19 cellular contexts compared by ENCODE assay signal in genomic region chr20:48736636-48737035, GRCh38.
DNase-seq lines count a peak whose midpoint lies in the region; ATAC-seq, FAIRE-seq and TF ChIP-seq lines count a peak whose summit lies in the region.
"Had no signal": no experiment of that assay in that cellular context is flagged by ENCODE, and none has a peak within 500 bp of the region (broad histone marks: within the 10 kb centered on the region; RNA-seq: fewer than 3 reads in every experiment).

No MANE protein-coding gene starts in this region.

- H3K9me3 ChIP-seq in kidney (ENCODE audit: control insufficient read depth in 1 of 2, low read length in 2 of 2): no peaks in the 10 kb centered on the region
- H3K9me3 ChIP-seq: MG63 had no signal

- CTCF ChIA-PET in activated CD8-positive, alpha-beta T cell treated with anti-CD3 and anti-CD28 coated beads for 36 hours (lab: Charles Lee): no interaction called here

- no peak for TF ChIP-seq CTCF in activated CD8-positive, alpha-beta T cell treated with anti-CD3 and anti-CD28 coated beads for 36 hours (IDR thresholded peaks at IDR 0.05)
- no peak for TF ChIP-seq CTCF in kidney (IDR thresholded peaks at IDR 0.05; ENCODE audit: borderline replicate concordance, extremely low read depth, insufficient read depth)

- H3K27me3 Mint-ChIP-seq in activated naive CD8-positive, alpha-beta T cell: no peaks in the 10 kb centered on the region
- no peaks in the 10 kb centered on the region for H3K27me3 Mint-ChIP-seq in activated naive CD8-positive, alpha-beta T cell treated with anti-CD3 and anti-CD28 coated beads, Interleukin-2, amount 50 U/mL, for 24 hours
- no peaks in the 10 kb centered on the region for H3K27me3 Mint-ChIP-seq in activated CD8-positive, alpha-beta T cell treated with anti-CD3 and anti-CD28 coated beads for 36 hours
- H3K27me3 Mint-ChIP-seq: CD4-positive, alpha-beta T cell had no signal

- no peaks in the 10 kb centered on the region for H3K36me3 ChIP-seq in kidney (ENCODE audit: control insufficient read depth in 1 of 2, insufficient read depth in 2 of 2, low read length in 2 of 2)
- H3K36me3 ChIP-seq: MG63 had no signal

- DNase-seq in activated naive CD8-positive, alpha-beta T cell treated with anti-CD3 and anti-CD28 coated beads, Interleukin-2, amount 50 U/mL, for 24 hours: no peak
- DNase-seq in activated CD8-positive, alpha-beta T cell treated with anti-CD3 and anti-CD28 coated beads for 36 hours: no peak
- peak; percentile 15 for DNase-seq in kidney
- DNase-seq in NCI-H748 treated with DMSO at 0.1 percent for 48 hours (lab: John Stamatoyannopoulos, UW): no peak
- DNase-seq in NCI-H1048 (lab: John Stamatoyannopoulos, UW): no peak
- DNase-seq in occipital lobe (lab: John Stamatoyannopoulos, UW): no peak
- DNase-seq in NCI-H1105 (lab: John Stamatoyannopoulos, UW): no peak
- DNase-seq: activated CD4-positive, alpha-beta T cell treated with anti-CD3 and anti-CD28 coated beads, Interleukin-2, amount 50 U/mL, for 1 hour; activated T-cell treated with anti-CD3 and anti-CD28 coated beads, Interleukin-2, amount 50 U/mL, for 4 hours; CD4-positive, alpha-beta T cell; GOT3; MG63; NCI-H69; OCI-M1; Right ventricle myocardium superior; stimulated activated CD4-positive, alpha-beta T cell treated with anti-CD3 and anti-CD28 coated beads, Interleukin-4, amount 100 ng/mL, for 1 hour; SW 1271 had no signal

- no peak overlapping the region for H3K9ac ChIP-seq in kidney (ENCODE audit: low read length in 2 of 2)

- H3K27ac ChIP-seq in kidney (ENCODE audit: low read depth in 2 of 2, low read length in 2 of 2): no peak overlapping the region

- no peak for ATAC-seq in activated naive CD8-positive, alpha-beta T cell treated with anti-CD3 and anti-CD28 coated beads, Interleukin-2, amount 50 U/mL, for 24 hours
- ATAC-seq in activated CD8-positive, alpha-beta T cell treated with anti-CD3 and anti-CD28 coated beads for 36 hours: no peak
- ATAC-seq: activated T-cell treated with anti-CD3 and anti-CD28 coated beads, Interleukin-2, amount 50 U/mL, for 4 hours had no signal

- peak overlapping the region; percentile 84 for H3K27ac Mint-ChIP-seq in activated naive CD8-positive, alpha-beta T cell
- no peak overlapping the region for H3K27ac Mint-ChIP-seq in activated naive CD8-positive, alpha-beta T cell treated with anti-CD3 and anti-CD28 coated beads, Interleukin-2, amount 50 U/mL, for 24 hours
- H3K27ac Mint-ChIP-seq in activated CD8-positive, alpha-beta T cell treated with anti-CD3 and anti-CD28 coated beads for 36 hours: peak overlapping the region; percentile 33

- peaks cover 58% of the 10 kb centered on the region for H3K4me1 Mint-ChIP-seq in activated naive CD8-positive, alpha-beta T cell (ENCODE audit: low read depth)
- H3K4me1 Mint-ChIP-seq in activated naive CD8-positive, alpha-beta T cell treated with anti-CD3 and anti-CD28 coated beads, Interleukin-2, amount 50 U/mL, for 24 hours: peaks cover 70% of the 10 kb centered on the region
- peaks cover 64% of the 10 kb centered on the region for H3K4me1 Mint-ChIP-seq in activated CD8-positive, alpha-beta T cell treated with anti-CD3 and anti-CD28 coated beads for 36 hours (ENCODE audit: low read depth)

- H3K4me3 Mint-ChIP-seq in activated naive CD8-positive, alpha-beta T cell: no peak overlapping the region
- no peak overlapping the region for H3K4me3 Mint-ChIP-seq in activated naive CD8-positive, alpha-beta T cell treated with anti-CD3 and anti-CD28 coated beads, Interleukin-2, amount 50 U/mL, for 24 hours
- no peak overlapping the region for H3K4me3 Mint-ChIP-seq in activated CD8-positive, alpha-beta T cell treated with anti-CD3 and anti-CD28 coated beads for 36 hours
- H3K4me3 Mint-ChIP-seq: activated T-cell treated with anti-CD3 and anti-CD28 coated beads, Interleukin-2, amount 50 U/mL, for 4 hours; CD4-positive, alpha-beta T cell had no signal

- peaks cover 4 to 5% of the 10 kb centered on the region in 2 donors for H3K4me1 ChIP-seq in kidney (ENCODE audit: control insufficient read depth in 1 of 2, insufficient read depth in 1 of 2, low read depth in 1 of 2, low read length in 2 of 2)

- no peaks in the 10 kb centered on the region for H3K9me3 Mint-ChIP-seq in activated naive CD8-positive, alpha-beta T cell (ENCODE audit: low read depth)
- no peaks in the 10 kb centered on the region for H3K9me3 Mint-ChIP-seq in activated naive CD8-positive, alpha-beta T cell treated with anti-CD3 and anti-CD28 coated beads, Interleukin-2, amount 50 U/mL, for 24 hours
- no peaks in the 10 kb centered on the region for H3K9me3 Mint-ChIP-seq in activated CD8-positive, alpha-beta T cell treated with anti-CD3 and anti-CD28 coated beads for 36 hours
- H3K9me3 Mint-ChIP-seq: activated T-cell treated with anti-CD3 and anti-CD28 coated beads, Interleukin-2, amount 50 U/mL, for 4 hours; CD4-positive, alpha-beta T cell had no signal

- no peak for FAIRE-seq in kidney (lab: Jason Lieb, UNC)
- FAIRE-seq: bronchial epithelial cell had no signal

- no peak overlapping the region for H3K4me3 ChIP-seq in kidney (ENCODE audit: low read length in 2 of 2)
- H3K4me3 ChIP-seq: MG63 had no signal

- POLR2A ChIA-PET in activated CD8-positive, alpha-beta T cell treated with anti-CD3 and anti-CD28 coated beads for 36 hours (lab: Charles Lee): interaction anchor here (2.1 to 9.3 kb wide), 2 partner anchors 18 to 29 kb away, joined by 7 to 81 read pairs; no protein-coding TSS in a partner anchor

- peaks cover 17% of the 10 kb centered on the region for H3K36me3 Mint-ChIP-seq in activated naive CD8-positive, alpha-beta T cell
- peaks cover 47% of the 10 kb centered on the region for H3K36me3 Mint-ChIP-seq in activated naive CD8-positive, alpha-beta T cell treated with anti-CD3 and anti-CD28 coated beads, Interleukin-2, amount 50 U/mL, for 24 hours (ENCODE audit: low read depth)
- H3K36me3 Mint-ChIP-seq in activated CD8-positive, alpha-beta T cell treated with anti-CD3 and anti-CD28 coated beads for 36 hours (ENCODE audit: low read depth): peaks cover 57% of the 10 kb centered on the region

- intact Hi-C loops in activated CD8-positive, alpha-beta T cell treated with anti-CD3 and anti-CD28 coated beads for 36 hours (cut with micrococcal nuclease): loop anchor here (5.0 kb wide), 1 partner anchor 46 kb away; no protein-coding TSS in a partner anchor
- intact Hi-C loops in kidney (cut with DNase I): no loop called here
